In the genomic region with DNA sequence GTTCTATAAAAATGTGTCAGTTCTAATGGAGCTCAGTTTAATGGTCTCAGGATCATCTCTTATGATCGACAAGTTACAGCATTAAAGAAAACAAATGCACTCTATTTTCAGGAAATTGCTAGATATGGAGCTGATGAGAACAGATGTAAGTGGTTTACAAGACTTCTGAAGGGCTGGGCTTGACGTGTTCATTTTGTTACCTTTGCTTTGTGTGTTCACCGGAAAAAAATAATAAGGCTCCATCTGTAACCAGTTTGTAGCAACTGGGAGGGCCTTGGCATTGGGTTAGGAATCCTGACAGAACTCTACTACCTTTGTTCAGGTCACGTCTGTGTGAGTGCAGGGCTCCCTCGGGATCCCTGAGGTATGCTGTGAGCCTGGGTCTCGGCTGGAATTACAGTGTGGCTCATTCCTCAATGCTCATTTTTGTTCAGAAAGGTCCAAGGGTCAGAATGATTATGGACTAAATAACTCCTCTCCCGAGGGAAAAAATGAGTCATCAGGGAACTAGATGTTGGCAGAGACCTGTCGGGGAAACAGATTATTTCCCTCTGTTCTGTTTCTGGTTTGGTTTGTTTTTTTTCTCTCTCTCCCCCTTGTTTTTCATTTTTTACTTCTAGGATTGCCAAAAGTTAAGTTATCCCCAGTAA, we compare ENCODE assay signal across 1 cellular context.
TF ChIP-seq lines count a peak whose summit lies in the region.

No MANE protein-coding gene starts in this region.

TF ChIP-seq in SK-N-SH, 30 proteins besides CTCF, POLR2A, EP300 and RAD21 (continued from another document):
- TF ChIP-seq REST (IDR thresholded peaks at IDR 0.05; ENCODE audit: low read depth, low read length) (0 out of 2 replicates have a peak, but pooled peaks have one; percentile 26), FOXM1 (IDR thresholded peaks at IDR 0.05; ENCODE audit: low read depth) (0 out of 2 replicates have a peak, but pooled peaks have one; percentile 74), FOSL2 (IDR thresholded peaks at IDR 0.05; ENCODE audit: borderline replicate concordance, low read depth) (peak; percentile 94), RXRA (IDR thresholded peaks at IDR 0.05; ENCODE audit: borderline replicate concordance, low read depth) (peak; percentile 84; the same call in 1 of the 2 replicates), PBX3 (IDR thresholded peaks at IDR 0.05) (peak; percentile 82)
